In the genomic region with DNA sequence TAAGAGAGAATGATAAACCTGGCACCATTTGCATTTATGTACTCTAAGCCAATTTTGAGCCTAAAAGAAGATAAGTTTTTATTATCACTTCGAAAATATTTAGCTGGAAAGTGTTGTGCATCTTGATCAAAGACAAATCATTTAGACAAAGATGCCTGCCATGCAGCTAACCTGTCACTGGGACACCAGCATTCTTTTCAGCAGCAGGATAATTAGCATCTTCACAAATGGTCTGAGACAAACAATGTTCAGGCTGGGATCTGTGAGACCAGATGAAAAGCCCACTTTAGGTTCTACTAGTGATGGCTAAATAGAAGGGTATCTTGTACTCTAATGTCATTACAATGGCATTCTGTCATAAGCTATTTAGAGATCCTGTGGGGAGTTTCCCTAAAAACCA, we compare ENCODE assay signal across 23 cellular contexts.
"Had no signal": no experiment of that assay in that cellular context is flagged by ENCODE, and none has a peak within 500 bp of the region (broad histone marks: within the 10 kb centered on the region; RNA-seq: fewer than 3 reads in every experiment).

No MANE protein-coding gene starts in this region.

- H3K4me1 ChIP-seq: uterus had no signal

- H3K27me3 ChIP-seq: gastroesophageal sphincter, ovary, uterus had no signal

- ATAC-seq: gastroesophageal sphincter; left cardiac atrium; right cardiac atrium; stimulated activated effector memory CD8-positive, alpha-beta T cell treated with anti-CD3 and anti-CD28 coated beads, Interleukin-12 subunit alpha, Interleukin-12 subunit beta, amount 100 ng/mL, for 72 hours; stimulated activated naive CD8-positive, alpha-beta T cell treated with anti-CD3 and anti-CD28 coated beads, Interleukin-15, Interleukin-2, amounts not matched to agents 100 U/mL and 50 U/mL, for 24 hours had no signal

- H3K9me3 ChIP-seq: esophagus squamous epithelium, gastroesophageal sphincter, left ventricle myocardium inferior, ovary, tibial artery, upper lobe of left lung, uterus had no signal

- H3K27ac ChIP-seq: esophagus squamous epithelium, gastroesophageal sphincter, left ventricle myocardium inferior, ovary, tibial artery, upper lobe of left lung, uterus had no signal

- H3K4me3 ChIP-seq: esophagus squamous epithelium, gastroesophageal sphincter, left ventricle myocardium inferior, lung, ovary, tibial artery, uterus had no signal

- H3K9me3 Mint-ChIP-seq: dendritic cell treated with granulocyte-macrophage colony-stimulating factor and Interleukin-4, amounts not matched to agents 40 ng/mL and 50 ng/mL, for 4 days; immature natural killer cell; naive B cell; stimulated activated effector memory CD8-positive, alpha-beta T cell treated with anti-CD3 and anti-CD28 coated beads, Interleukin-12 subunit alpha, Interleukin-12 subunit beta, amount 100 ng/mL, for 72 hours had no signal

- DNase-seq: esophagus squamous epithelium; foreskin fibroblast; immature natural killer cell; kidney; left cardiac atrium; left ventricle myocardium inferior; mesenchymal stem cell; midbrain; naive B cell; nucleus accumbens; ovary; right cardiac atrium; stimulated activated CD4-positive, alpha-beta T cell treated with anti-CD3 and anti-CD28 coated beads, Interleukin-4, amount 100 ng/mL, for 1 hour; stimulated activated CD8-positive, alpha-beta memory T cell treated with anti-CD3 and anti-CD28 coated beads, Interleukin-4, amount 100 ng/mL, for 48 hours; stimulated activated naive CD8-positive, alpha-beta T cell treated with anti-CD3 and anti-CD28 coated beads, Interleukin-15, Interleukin-2, amounts not matched to agents 100 U/mL and 50 U/mL, for 24 hours; tibial artery; upper lobe of left lung; uterus had no signal

- H3K4me3 Mint-ChIP-seq: dendritic cell treated with granulocyte-macrophage colony-stimulating factor and Interleukin-4, amounts not matched to agents 40 ng/mL and 50 ng/mL, for 4 days had no signal

- H3K36me3 ChIP-seq: esophagus squamous epithelium, gastroesophageal sphincter, left ventricle myocardium inferior, ovary, tibial artery, upper lobe of left lung, uterus had no signal

- H3K27ac Mint-ChIP-seq: dendritic cell treated with granulocyte-macrophage colony-stimulating factor and Interleukin-4, amounts not matched to agents 40 ng/mL and 50 ng/mL, for 4 days; immature natural killer cell; progenitor cell of endocrine pancreas had no signal
